Comparison of ENCODE assay signal across 15 cellular contexts in the genomic region with DNA sequence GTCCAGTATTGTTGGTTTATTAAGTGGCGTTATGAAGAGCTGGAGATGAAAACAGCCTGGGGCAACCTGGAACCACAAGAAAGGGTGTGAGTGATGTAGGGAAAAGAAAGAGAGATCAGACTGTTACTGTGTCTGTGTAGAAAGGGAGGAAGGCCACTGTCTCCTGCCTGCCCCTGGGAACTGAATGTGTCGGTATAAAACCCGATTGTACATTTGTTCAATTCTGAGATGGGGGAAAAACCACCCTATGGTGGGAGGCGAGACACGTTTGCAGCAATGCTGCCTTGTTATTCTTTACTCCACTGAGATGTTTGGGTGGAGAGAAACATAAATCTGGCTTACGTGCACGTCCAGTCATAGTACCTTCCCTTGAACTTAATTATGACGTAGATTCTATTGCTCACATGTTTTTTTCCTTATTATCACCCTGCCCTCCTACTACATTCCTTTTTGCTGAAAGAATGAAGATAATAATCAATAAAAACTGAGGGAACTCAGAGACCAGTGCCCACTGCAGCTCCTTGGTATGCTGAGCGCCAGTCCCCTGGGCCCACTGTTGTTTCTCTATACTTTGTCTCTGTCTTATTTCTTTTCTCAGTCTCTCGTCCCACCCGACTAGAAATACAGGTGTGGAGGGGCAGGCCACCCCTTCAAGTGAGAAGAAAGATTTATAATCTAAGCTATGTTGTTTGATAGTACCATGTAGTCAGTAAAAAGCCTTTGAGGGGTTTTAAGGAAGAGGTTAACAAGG. TPM values are rescaled to one million over a fixed set of nuclear protein-coding genes. Genes with fewer than 3 reads are reported as not detected.
DNase-seq lines count a peak whose midpoint lies in the region; ATAC-seq, FAIRE-seq and TF ChIP-seq lines count a peak whose summit lies in the region.
"Not testable (repeated sequence)": the region's sequence is repeated elsewhere in the genome, so short reads cannot be mapped to it uniquely, and the experiment has no call there.
"Had no signal": no experiment of that assay in that cellular context is flagged by ENCODE, and none has a peak within 500 bp of the region (broad histone marks: within the 10 kb centered on the region; RNA-seq: fewer than 3 reads in every experiment).

No MANE protein-coding gene starts in this region.

- H3K18ac ChIP-seq in trophoblast cell (ENCODE audit: low read length): not testable (repeated sequence)

- H3K27me3 ChIP-seq in keratinocyte (ENCODE audit: control insufficient read depth, extremely low read depth, insufficient read depth, low read length); trophoblast cell (ENCODE audit: insufficient read depth, low read length): not testable (repeated sequence)

- not testable (repeated sequence) for H3K9me1 ChIP-seq in keratinocyte (ENCODE audit: control insufficient read depth, extremely low read depth, insufficient read depth, low read length)

- H3K9ac ChIP-seq in keratinocyte (ENCODE audit: control insufficient read depth, extremely low read depth, insufficient read depth, low read length): peak overlapping the region; percentile 66
- not testable (repeated sequence) for H3K9ac ChIP-seq in trophoblast cell (ENCODE audit: low read length)

- not testable (repeated sequence) for H3K4ac ChIP-seq in trophoblast cell (ENCODE audit: low read depth, low read length)

- not testable (repeated sequence) for H3K14ac ChIP-seq in trophoblast cell (ENCODE audit: low read length)

- not testable (repeated sequence) for H2AK5ac ChIP-seq in trophoblast cell (ENCODE audit: low read length)

- H3K79me1 ChIP-seq in trophoblast cell (ENCODE audit: low read length): not testable (repeated sequence)

- dilution Hi-C loops in keratinocyte (cut with MboI; ENCODE audit: extremely low pct_ligation_motif_present, low sequenced_read_pairs): not testable (repeated sequence)

- H3K4me3 Mint-ChIP-seq in chondrocyte (ENCODE audit: unreplicated experiment): not testable (repeated sequence)
- H3K4me3 Mint-ChIP-seq in stimulated activated naive CD8-positive, alpha-beta T cell treated with anti-CD3 and anti-CD28 coated beads, Interleukin-15, amount 100 ng/mL, for 72 hours: peak overlapping the region; percentile 71 to 75

- not testable (repeated sequence) for H4K20me1 ChIP-seq in keratinocyte (ENCODE audit: control insufficient read depth, extremely low read depth, insufficient read depth, low read length)

- not testable (repeated sequence) for H3K79me2 ChIP-seq in keratinocyte (ENCODE audit: control insufficient read depth, insufficient read depth, low read length); trophoblast cell (ENCODE audit: control insufficient read depth, insufficient read depth, low read length, poor library complexity)

- peak; percentile 74 for ATAC-seq in stimulated activated naive CD8-positive, alpha-beta T cell treated with anti-CD3 and anti-CD28 coated beads, Interleukin-15, amount 100 ng/mL, for 72 hours

- H3K36me3 ChIP-seq in keratinocyte (ENCODE audit: control insufficient read depth in 2 of 2, extremely low read depth in 1 of 2, insufficient read depth in 2 of 2, low read length in 2 of 2); trophoblast cell (ENCODE audit: control insufficient read depth in 1 of 2, insufficient read depth in 2 of 2, low read length in 2 of 2): not testable (repeated sequence)

- H3K4me1 ChIP-seq in keratinocyte (ENCODE audit: control insufficient read depth, extremely low read depth, insufficient read depth, low read length): peaks cover 41% of the 10 kb centered on the region
- not testable (repeated sequence) for H3K4me1 ChIP-seq in trophoblast cell (ENCODE audit: control insufficient read depth in 1 of 2, insufficient read depth in 2 of 2, low read length in 2 of 2)

- H3K4me3 ChIP-seq in keratinocyte (ENCODE audit: control insufficient read depth in 2 of 3, extremely low read depth in 1 of 3, insufficient read depth in 2 of 3, low read depth in 1 of 3, low read length in 3 of 3); trophoblast cell (ENCODE audit: low read depth, low read length): not testable (repeated sequence)

- H2BK120ac ChIP-seq in trophoblast cell (ENCODE audit: insufficient read depth, low read length, poor library complexity): peak overlapping the region; percentile 80

- H3K4me2 ChIP-seq in keratinocyte (ENCODE audit: control insufficient read depth, extremely low read depth, insufficient read depth, low read depth, low read length): peak overlapping the region; percentile 84
- not testable (repeated sequence) for H3K4me2 ChIP-seq in trophoblast cell (ENCODE audit: low read length)

- H4K12ac ChIP-seq in trophoblast cell (ENCODE audit: low read depth, low read length): not testable (repeated sequence)

- H4K91ac ChIP-seq in trophoblast cell (ENCODE audit: low read depth, low read length): peak overlapping the region; percentile 47

- not testable (repeated sequence) for H3K36me3 Mint-ChIP-seq in chondrocyte (ENCODE audit: low read depth)

- not testable (repeated sequence) for TF ChIP-seq CTCF in C4-2B (conservative IDR thresholded peaks at IDR 0.05); chondrocyte (IDR thresholded peaks at IDR 0.05); keratinocyte (optimal IDR thresholded peaks at IDR 0.05 in 1 of 3, IDR thresholded peaks at IDR 0.05 in 1 of 3, conservative IDR thresholded peaks at IDR 0.05 in 1 of 3; ENCODE audit: extremely low read depth in 1 of 3, insufficient read depth in 2 of 3, low read length in 3 of 3)

- peak; percentile 44 for FAIRE-seq in HTR-8/SVneo (lab: Jason Lieb, UNC)
- not testable (repeated sequence) for FAIRE-seq in keratinocyte (lab: Jason Lieb, UNC)

- no CpG with 5 or more reads among the region's 11 CpGs for WGBS in trophoblast cell (ENCODE audit: extremely low coverage, insufficient coverage, insufficient read length)

- DNase-seq in HTR-8/SVneo (ENCODE audit: insufficient read length, low spot score); chondrocyte (ENCODE audit: low spot score); keratinocyte (ENCODE audit: low read depth, low spot score): not testable (repeated sequence)
- DNase-seq in RPMI7951 (ENCODE audit: low read depth) (peak; percentile 54), trophoblast cell (peak in 1 of 2 donors; percentile 52)
- DNase-seq in activated CD8-positive, alpha-beta memory T cell treated with anti-CD3 and anti-CD28 coated beads, Interleukin-2, amount 50 U/mL, for 48 hours: peak; percentile 69
- DNase-seq in stimulated activated naive CD8-positive, alpha-beta T cell treated with anti-CD3 and anti-CD28 coated beads, Interleukin-15, amount 100 ng/mL, for 72 hours: peak; percentile 57 to 73

- H3K23ac ChIP-seq in trophoblast cell (ENCODE audit: low read length): not testable (repeated sequence)

- peak overlapping the region; percentile 88 for H3K27ac Mint-ChIP-seq in chondrocyte (ENCODE audit: unreplicated experiment)
- peak overlapping the region; percentile 99 for H3K27ac Mint-ChIP-seq in stimulated activated naive CD8-positive, alpha-beta T cell treated with anti-CD3 and anti-CD28 coated beads, Interleukin-15, amount 100 ng/mL, for 72 hours

- H3K4me1 Mint-ChIP-seq in chondrocyte (ENCODE audit: low read depth): peaks cover 56% of the 10 kb centered on the region
- peaks cover 62% of the 10 kb centered on the region for H3K4me1 Mint-ChIP-seq in stimulated activated naive CD8-positive, alpha-beta T cell treated with anti-CD3 and anti-CD28 coated beads, Interleukin-15, amount 100 ng/mL, for 72 hours

- peak overlapping the region; percentile 74 for H2AFZ ChIP-seq in keratinocyte (ENCODE audit: control insufficient read depth, low read length)
- H2AFZ ChIP-seq in trophoblast cell (ENCODE audit: insufficient read depth, low read length, poor library complexity): not testable (repeated sequence)

- not testable (repeated sequence) for H2BK5ac ChIP-seq in trophoblast cell (ENCODE audit: low read depth, low read length, poor library complexity)

- not testable (repeated sequence) for H3K9me3 Mint-ChIP-seq in chondrocyte (ENCODE audit: low read depth); stimulated activated naive CD8-positive, alpha-beta T cell treated with anti-CD3 and anti-CD28 coated beads, Interleukin-15, amount 100 ng/mL, for 72 hours

- H4K8ac ChIP-seq in trophoblast cell (ENCODE audit: low read depth, low read length): not testable (repeated sequence)

- not testable (repeated sequence) for H3K27me3 Mint-ChIP-seq in chondrocyte (ENCODE audit: low read depth); stimulated activated naive CD8-positive, alpha-beta T cell treated with anti-CD3 and anti-CD28 coated beads, Interleukin-15, amount 100 ng/mL, for 72 hours

- peak overlapping the region; percentile 11; the same call in 1 of the 2 replicates for H3K27ac ChIP-seq in C4-2B
- H3K27ac ChIP-seq in keratinocyte (ENCODE audit: control insufficient read depth, insufficient read depth, low read length): peak overlapping the region; percentile 92
- peak overlapping the region; percentile 73 for H3K27ac ChIP-seq in trophoblast cell (ENCODE audit: low read depth, low read length)

- peak overlapping the region; percentile 49 for H2BK12ac ChIP-seq in trophoblast cell (ENCODE audit: low read length)

- H3K9me3 ChIP-seq in keratinocyte (ENCODE audit: control insufficient read depth, low read depth, low read length); trophoblast cell (ENCODE audit: insufficient read depth, low read depth, low read length): not testable (repeated sequence)

RNA-seq across cellular contexts. Expression of gene KLRK1, which starts 4.9 kb away (rescaled TPM):
- not detected in 2 replicates for total RNA-seq in RPMI7951 (2014; rRNA removed; shearing (Covaris generic))
- not detected in 3 replicates for total RNA-seq in chondrocyte
- not detected in 3 replicates for polyA plus RNA-seq in keratinocyte
- not detected for polyA plus RNA-seq in keratinocyte (2011; ENCODE audit: low read depth)
- not detected in 2 replicates for polyA plus RNA-seq in keratinocyte (2011; cell fraction: cytosol; rRNA removed)
- not detected in 2 replicates for polyA plus RNA-seq in keratinocyte (2011; cell fraction: nucleus; rRNA removed)
- polyA plus RNA-seq in keratinocyte (2012; ENCODE audit: low replicate concordance): 0.14 and 0.20 TPM in 2 replicates
- not detected in 3 replicates for polyA minus RNA-seq in keratinocyte
- polyA minus RNA-seq in keratinocyte (2011; cell fraction: cytosol; rRNA and poly(A)+ RNA removed): not detected
- polyA minus RNA-seq in keratinocyte (2011; cell fraction: nucleus; rRNA and poly(A)+ RNA removed): not detected in 2 replicates
- polyA plus RNA-seq in trophoblast cell (2013): 1.6 and 1.8 TPM in 2 replicates
- total RNA-seq: ascending aorta, SJCRH30 had no signal
- polyA plus RNA-seq: AG04450 had no signal

RNA-seq across cellular contexts. Expression of gene KLRC4, which starts 14.9 kb away (rescaled TPM):
- total RNA-seq in RPMI7951 (2014; rRNA removed; shearing (Covaris generic)): 0.78 TPM in 1 of 2 replicates, not detected in the other
- total RNA-seq in chondrocyte: not detected in 3 replicates
- polyA plus RNA-seq in keratinocyte: not detected in 3 replicates
- polyA plus RNA-seq in keratinocyte (2011; ENCODE audit: low read depth): not detected
- not detected in 2 replicates for polyA plus RNA-seq in keratinocyte (2011; cell fraction: cytosol; rRNA removed)
- polyA plus RNA-seq in keratinocyte (2011; cell fraction: nucleus; rRNA removed): not detected in 2 replicates
- polyA plus RNA-seq in keratinocyte (2012; ENCODE audit: low replicate concordance): not detected in 2 replicates
- polyA minus RNA-seq in keratinocyte: not detected in 3 replicates
- not detected for polyA minus RNA-seq in keratinocyte (2011; cell fraction: cytosol; rRNA and poly(A)+ RNA removed)
- polyA minus RNA-seq in keratinocyte (2011; cell fraction: nucleus; rRNA and poly(A)+ RNA removed): not detected in 2 replicates
- 0.11 and 0.29 TPM in 2 replicates for polyA plus RNA-seq in trophoblast cell (2013)
- total RNA-seq: ascending aorta, frontal cortex, SJCRH30, skeletal muscle tissue had no signal
- polyA plus RNA-seq: AG04450, pancreas had no signal

RNA-seq across cellular contexts. Expression of gene KLRC3, which starts 25.7 kb away (rescaled TPM):
- 3.8 and 4.6 TPM in 2 replicates for total RNA-seq in RPMI7951 (2014; rRNA removed; shearing (Covaris generic))
- not detected in 3 replicates for total RNA-seq in chondrocyte
- polyA plus RNA-seq in keratinocyte: not detected in 3 replicates
- polyA plus RNA-seq in keratinocyte (2011; ENCODE audit: low read depth): not detected
- polyA plus RNA-seq in keratinocyte (2011; cell fraction: cytosol; rRNA removed): not detected in 2 replicates
- polyA plus RNA-seq in keratinocyte (2011; cell fraction: nucleus; rRNA removed): not detected in 2 replicates
- not detected in 2 replicates for polyA plus RNA-seq in keratinocyte (2012; ENCODE audit: low replicate concordance)
- not detected in 3 replicates for polyA minus RNA-seq in keratinocyte
- not detected for polyA minus RNA-seq in keratinocyte (2011; cell fraction: cytosol; rRNA and poly(A)+ RNA removed)
- not detected in 2 replicates for polyA minus RNA-seq in keratinocyte (2011; cell fraction: nucleus; rRNA and poly(A)+ RNA removed)
- 0.15 and 0.17 TPM in 2 replicates for polyA plus RNA-seq in trophoblast cell (2013)
- total RNA-seq: ascending aorta, left cardiac atrium, pancreas, SJCRH30, skeletal muscle tissue had no signal
- polyA plus RNA-seq: AG04450, pancreas had no signal

RNA-seq across cellular contexts. Expression of gene KLRC2, which starts 41.1 kb away (rescaled TPM):
- 10.5 and 17.4 TPM in 2 replicates for total RNA-seq in RPMI7951 (2014; rRNA removed; shearing (Covaris generic))
- total RNA-seq in chondrocyte: not detected in 3 replicates
- 0.09 TPM in 1 of 3 replicates, not detected in the others for polyA plus RNA-seq in keratinocyte
- polyA plus RNA-seq in keratinocyte (2011; ENCODE audit: low read depth): not detected
- not detected in 2 replicates for polyA plus RNA-seq in keratinocyte (2011; cell fraction: cytosol; rRNA removed)
- not detected in 2 replicates for polyA plus RNA-seq in keratinocyte (2011; cell fraction: nucleus; rRNA removed)
- polyA plus RNA-seq in keratinocyte (2012; ENCODE audit: low replicate concordance): not detected in 2 replicates
- not detected in 3 replicates for polyA minus RNA-seq in keratinocyte
- polyA minus RNA-seq in keratinocyte (2011; cell fraction: cytosol; rRNA and poly(A)+ RNA removed): not detected
- 0.74 and 2.5 TPM in 2 replicates for polyA minus RNA-seq in keratinocyte (2011; cell fraction: nucleus; rRNA and poly(A)+ RNA removed)
- 0.11 and 0.23 TPM in 2 replicates for polyA plus RNA-seq in trophoblast cell (2013)
- total RNA-seq: ascending aorta, left cardiac atrium, SJCRH30 had no signal
- polyA plus RNA-seq: AG04450 had no signal

RNA-seq across cellular contexts. Expression of gene KLRC1, which starts 58.5 kb away (rescaled TPM):
- not detected in 2 replicates for total RNA-seq in RPMI7951 (2014; rRNA removed; shearing (Covaris generic))
- total RNA-seq in chondrocyte: not detected in 3 replicates
- 0.07 TPM in 1 of 3 replicates, not detected in the others for polyA plus RNA-seq in keratinocyte
- polyA plus RNA-seq in keratinocyte (2011; ENCODE audit: low read depth): not detected
- polyA plus RNA-seq in keratinocyte (2011; cell fraction: cytosol; rRNA removed): not detected in 2 replicates
- not detected in 2 replicates for polyA plus RNA-seq in keratinocyte (2011; cell fraction: nucleus; rRNA removed)
- not detected in 2 replicates for polyA plus RNA-seq in keratinocyte (2012; ENCODE audit: low replicate concordance)
- polyA minus RNA-seq in keratinocyte: not detected in 3 replicates
- polyA minus RNA-seq in keratinocyte (2011; cell fraction: cytosol; rRNA and poly(A)+ RNA removed): not detected
- not detected in 2 replicates for polyA minus RNA-seq in keratinocyte (2011; cell fraction: nucleus; rRNA and poly(A)+ RNA removed)
- not detected in 2 replicates for polyA plus RNA-seq in trophoblast cell (2013)
- total RNA-seq: ascending aorta, frontal cortex, SJCRH30 had no signal
- polyA plus RNA-seq: AG04450 had no signal

Comparison
In these comparisons a context has a peak if more than half of its experiments do, and no peak if none do; other contexts are left out.
1. H3K27ac ChIP-seq: peak in every context shown above with its lines; median percentile 92 in keratinocyte; 73 in trophoblast cell; 11 in C4-2B.